ENCODE assay signal across 8 cellular contexts in genomic region chr9:38067611-38067891, GRCh38. TPM values are rescaled to one million over a fixed set of nuclear protein-coding genes. Genes with fewer than 3 reads are reported as not detected.
DNase-seq lines count a peak whose midpoint lies in the region; ATAC-seq, FAIRE-seq and TF ChIP-seq lines count a peak whose summit lies in the region.

No MANE protein-coding gene starts in this region.

- no peak for TF ChIP-seq EP300 in sigmoid colon (IDR thresholded peaks at IDR 0.05)

- TF ChIP-seq POLR2A in heart left ventricle (IDR thresholded peaks at IDR 0.05) (no peak), sigmoid colon (IDR thresholded peaks at IDR 0.05) (no peak), GM12891 (IDR thresholded peaks at IDR 0.05; ENCODE audit: low read depth, low read length) (no peak)

- H3K4me2 ChIP-seq in GM23248 (ENCODE audit: unreplicated experiment): peak overlapping the region; percentile 90

- H3K36me3 ChIP-seq in GM23248 (ENCODE audit: low read depth) (no peaks in the 10 kb centered on the region), heart left ventricle (no peaks in the 10 kb centered on the region), sigmoid colon (no peaks in the 10 kb centered on the region)

- no peak for FAIRE-seq in GM12891 (lab: Jason Lieb, UNC)

- H2AFZ ChIP-seq in GM23248: peak overlapping the region; percentile 72

- H3K4me1 Mint-ChIP-seq in activated B cell treated with CpG ODN at 0.5 μM for 24 hours: peaks cover 14% of the 10 kb centered on the region

- CTCF ChIA-PET in activated B cell treated with CpG ODN at 0.5 μM for 24 hours (lab: Charles Lee): interaction anchor here (1.0 kb wide), 2 partner anchors 20 to 156 kb away, joined by 3 read pairs; no protein-coding TSS in a partner anchor

- H3K79me2 ChIP-seq in GM23248 (ENCODE audit: insufficient read depth): peaks cover 59% of the 10 kb centered on the region

- H3K9ac ChIP-seq in GM23248: peak overlapping the region; percentile 95

- no peaks in the 10 kb centered on the region for H3K9me3 Mint-ChIP-seq in activated B cell treated with CpG ODN at 0.5 μM for 24 hours

- H3K4me3 Mint-ChIP-seq in activated B cell treated with CpG ODN at 0.5 μM for 24 hours: peak overlapping the region; percentile 80

- H3K27ac ChIP-seq in GM23248 (peak overlapping the region; percentile 15; the same call in 1 of the 2 replicates), heart left ventricle (peak overlapping the region; percentile 91 to 100 (median 96)), sigmoid colon (peak overlapping the region; percentile 82 to 95 (median 92))

- intact Hi-C loops in activated B cell treated with CpG ODN at 0.5 μM for 24 hours (cut with micrococcal nuclease): loop anchor here (2.0 to 10.0 kb wide), 3 partner anchors 19 to 485 kb away; partner anchors contain the start of gene ALDH1B1
- intact Hi-C loops in heart left ventricle (cut with DNase I): loop anchor here (2.0 to 10.0 kb wide), 15 partner anchors 21 to 155 kb away; no protein-coding TSS in a partner anchor
- intact Hi-C loops in sigmoid colon (cut with DNase I): loop anchor here (2.0 to 10.0 kb wide), 4 partner anchors 43 to 603 kb away; partner anchors contain the start of genes ALDH1B1, FBXO10 and ZBTB5

- WGBS in GM23248 (ENCODE audit: low coverage in 1 of 2, low lambda C conversion rate in 2 of 2, missing lambda C conversion rate in 2 of 2), 2 experiments: 2 to 4% methylated on average over 19 to 21 of the region's 21 CpGs
- 0 to 1% (median 1%) methylated on average over 14 to 21 of the region's 21 CpGs for WGBS in heart left ventricle, 4 donors
- WGBS in sigmoid colon, 2 donors: 1% methylated on average over 21 of the region's 21 CpGs

- ATAC-seq in activated B cell treated with CpG ODN at 0.5 μM for 24 hours (ENCODE audit: low read depth) (no peak), heart left ventricle (peak in 3 of 4 donors; percentile 5 to 8 (median 5)), GM21526 (IDR thresholded peaks at IDR 0.05; ENCODE audit: low FRiP score, unreplicated experiment) (no peak), HG03135 (IDR thresholded peaks at IDR 0.05; ENCODE audit: unreplicated experiment) (no peak)

- H3K9me2 ChIP-seq in GM23248 (ENCODE audit: insufficient read depth): no peaks in the 10 kb centered on the region

- POLR2A ChIA-PET in activated B cell treated with CpG ODN at 0.5 μM for 24 hours (lab: Charles Lee): no interaction called here

- H3K4me3 ChIP-seq in GM23248 (peak overlapping the region; percentile 99), heart left ventricle (peak overlapping the region; percentile 78 to 100 (median 94)), sigmoid colon (peak overlapping the region; percentile 59 to 99 (median 76))

- H4K20me1 ChIP-seq in GM23248 (ENCODE audit: insufficient read depth): no peaks in the 10 kb centered on the region

- H3K27ac Mint-ChIP-seq in activated B cell treated with CpG ODN at 0.5 μM for 24 hours: peak overlapping the region; percentile 46

- H3K36me3 Mint-ChIP-seq in activated B cell treated with CpG ODN at 0.5 μM for 24 hours (ENCODE audit: low read depth): no peaks in the 10 kb centered on the region

- H3K27me3 ChIP-seq in GM23248 (replicated peaks; ENCODE audit: insufficient read depth): no peaks in the 10 kb centered on the region
- H3K27me3 ChIP-seq in heart left ventricle: peaks cover 0 to 13% (median 0%) of the 10 kb centered on the region in 9 donors
- no peaks in the 10 kb centered on the region for H3K27me3 ChIP-seq in sigmoid colon

- H3K27me3 Mint-ChIP-seq in activated B cell treated with CpG ODN at 0.5 μM for 24 hours: peaks cover 33% of the 10 kb centered on the region

- no peaks in the 10 kb centered on the region for H3K9me3 ChIP-seq in GM23248 (ENCODE audit: low read depth)
- H3K9me3 ChIP-seq in heart left ventricle: no peaks in the 10 kb centered on the region
- H3K9me3 ChIP-seq in sigmoid colon: no peaks in the 10 kb centered on the region

- peak; percentile 61 for DNase-seq in GM23248
- DNase-seq in activated B cell treated with CpG ODN at 0.5 μM for 24 hours: no peak
- peak in 3 of 5 donors; percentile 36 to 51 (median 43) for DNase-seq in heart left ventricle
- DNase-seq in sigmoid colon: peak; percentile 77
- no peak for DNase-seq in NCI-H2171 treated with DMSO at 0.1 percent for 48 hours (lab: John Stamatoyannopoulos, UW)
- no peak for DNase-seq in GM12891 (ENCODE audit: insufficient read length, low spot score)

- peaks cover 22% of the 10 kb centered on the region for H3K4me1 ChIP-seq in GM23248 (ENCODE audit: insufficient read depth)
- H3K4me1 ChIP-seq in heart left ventricle: peaks cover 0 to 68% (median 35%) of the 10 kb centered on the region in 12 donors
- peaks cover 3 to 65% (median 44%) of the 10 kb centered on the region in 4 donors for H3K4me1 ChIP-seq in sigmoid colon

- TF ChIP-seq CTCF in activated B cell treated with CpG ODN at 0.5 μM for 24 hours (IDR thresholded peaks at IDR 0.05): no peak
- no peak for TF ChIP-seq CTCF in heart left ventricle (IDR thresholded peaks at IDR 0.05)
- TF ChIP-seq CTCF in sigmoid colon (IDR thresholded peaks at IDR 0.05): no peak

- peaks cover 17% of the 10 kb centered on the region for H3F3A ChIP-seq in GM23248 (ENCODE audit: insufficient read depth)

- in situ Hi-C loops in GM23248 (cut with MboI): no loop called here

TF ChIP-seq in GM12891, 5 proteins besides CTCF, POLR2A, EP300 and RAD21:
- TF ChIP-seq POLR2AphosphoS5 (IDR thresholded peaks at IDR 0.05; ENCODE audit: low read depth, low read length) (no peak), PAX5 (IDR thresholded peaks at IDR 0.05; ENCODE audit: insufficient read depth, low read length, severe bottlenecking) (no peak), TAF1 (IDR thresholded peaks at IDR 0.05; ENCODE audit: low read depth, low read length) (no peak), SPI1 (IDR thresholded peaks at IDR 0.05; ENCODE audit: low read depth, low read length) (no peak), POU2F2 (IDR thresholded peaks at IDR 0.05; ENCODE audit: low read depth, low read length) (no peak)
TF ChIP-seq in GM12891: peak in this region for 0.

RNA-seq across cellular contexts. Expression of gene SHB, which starts 1.5 kb away (rescaled TPM):
- total RNA-seq in GM23248 (2014; rRNA removed; shearing (Covaris generic)): 9.9 and 11.1 TPM in 2 replicates
- polyA plus RNA-seq in GM23248 (2016; fragmentation: Nextera tagmentation; extraction: Ambion mirVana): 3.9 and 4.4 TPM in 2 replicates
- total RNA-seq in activated B cell treated with CpG ODN at 0.5 μM for 24 hours: 0.44 and 0.81 TPM in 2 replicates
- 10 to 100 TPM; 10.7 to 31.4 (median 21.4) TPM for total RNA-seq in heart left ventricle
- 10 to 100 TPM in 1 of 2 donors, 1 to 10 TPM in 1; 7.8 to 23.2 TPM for polyA plus RNA-seq in heart left ventricle
- 10 to 100 TPM in 3 of 4 donors, 1 to 10 TPM in 1; 6.8 to 33.7 (median 10.3) TPM for total RNA-seq in sigmoid colon
- 10 to 100 TPM in 2 of 3 donors, 1 to 10 TPM in 1; 9.5 to 11.7 (median 10.2) TPM for polyA plus RNA-seq in sigmoid colon
- 2.7 TPM for polyA plus RNA-seq in GM12891 (2012; ENCODE audit: low read depth, missing spikeins)

Comparison
In these comparisons a context has a peak if more than half of its experiments do, and no peak if none do; other contexts are left out.
1. DNase-seq: peak in GM23248 (single experiment), heart left ventricle (3 of 5) and sigmoid colon (single experiment); none in activated B cell treated with CpG ODN at 0.5 μM for 24 hours (single experiment), NCI-H2171 treated with DMSO at 0.1 percent for 48 hours (single experiment) and GM12891 (single experiment).
2. H3K27ac ChIP-seq: peak in every context shown above with its lines; median percentile 96 in heart left ventricle; 92 in sigmoid colon; 15 in GM23248.
3. ATAC-seq: peak in heart left ventricle (3 of 4); none in activated B cell treated with CpG ODN at 0.5 μM for 24 hours (single experiment), GM21526 (single experiment) and HG03135 (single experiment).
4. Peak in every context shown above with its lines, with median percentiles within 50 percentile points of each other: H3K4me3 ChIP-seq.